In genomic region chr18:24019641-24020331, GRCh38 we compare ENCODE assay signal across 8 cellular contexts. TPM values are rescaled to one million over a fixed set of nuclear protein-coding genes. Genes with fewer than 3 reads are reported as not detected.
DNase-seq lines count a peak whose midpoint lies in the region; ATAC-seq and TF ChIP-seq lines count a peak whose summit lies in the region.

No MANE protein-coding gene starts in this region.

- H3K4me1 Mint-ChIP-seq in WTC11 = peaks cover 80% of the 10 kb centered on the region
- H3K4me1 Mint-ChIP-seq in naive thymus-derived CD4-positive, alpha-beta T cell = peaks cover 76 to 93% (median 86%) of the 10 kb centered on the region in 7 donors

- no peak for DNase-seq in WTC11 (ENCODE audit: low spot score)
- DNase-seq in naive thymus-derived CD4-positive, alpha-beta T cell = peak in 8 of 9 donors; percentile 53 to 74 (median 62)
- no peak for DNase-seq in prostate gland (ENCODE audit: low spot score)
- no peak for DNase-seq in NCI-H226
- DNase-seq in nucleus accumbens (lab: John Stamatoyannopoulos, UW) = no peak
- DNase-seq in occipital lobe (lab: John Stamatoyannopoulos, UW) = no peak

- peak overlapping the region; percentile 32 for H3K4me3 ChIP-seq in naive thymus-derived CD4-positive, alpha-beta T cell (ENCODE audit: low read length)
- no peak overlapping the region for H3K4me3 ChIP-seq in prostate gland

- POLR2A ChIA-PET in WTC11 (lab: Charles Lee) = no interaction called here
- POLR2A ChIA-PET in naive thymus-derived CD4-positive, alpha-beta T cell (lab: Charles Lee) = no interaction called here

- intact Hi-C loops in naive thymus-derived CD4-positive, alpha-beta T cell (cut with micrococcal nuclease) = loop anchor here (1.0 to 10.0 kb wide), 11 partner anchors 8 to 955 kb away; no protein-coding TSS in a partner anchor
- intact Hi-C loops in prostate gland (cut with DNase I) = no loop called here

- TF ChIP-seq CTCF in WTC11 (IDR thresholded peaks at IDR 0.05) (no peak), prostate gland (IDR thresholded peaks at IDR 0.05) (no peak)

- peaks cover 0 to 19% (median 0%) of the 10 kb centered on the region in 3 experiments for H3K36me3 ChIP-seq in naive thymus-derived CD4-positive, alpha-beta T cell (ENCODE audit: control insufficient read depth in 2 of 3, insufficient read depth in 3 of 3, low read length in 3 of 3)
- no peaks in the 10 kb centered on the region for H3K36me3 ChIP-seq in prostate gland

- ATAC-seq in GM19328 (IDR thresholded peaks at IDR 0.05; ENCODE audit: unreplicated experiment) (peak; percentile 76), HG03095 (IDR thresholded peaks at IDR 0.05; ENCODE audit: unreplicated experiment) (peak; percentile 75), WTC11 (no peak)
- ATAC-seq in naive thymus-derived CD4-positive, alpha-beta T cell = peak; percentile 76

- H3K9me3 Mint-ChIP-seq in WTC11 = no peaks in the 10 kb centered on the region
- no peaks in the 10 kb centered on the region for H3K9me3 Mint-ChIP-seq in naive thymus-derived CD4-positive, alpha-beta T cell

- H3K36me3 Mint-ChIP-seq in WTC11 = no peaks in the 10 kb centered on the region; the same call in 1 of the 2 replicates
- peaks cover 0 to 53% (median 24%) of the 10 kb centered on the region in 5 donors for H3K36me3 Mint-ChIP-seq in naive thymus-derived CD4-positive, alpha-beta T cell

- TF ChIP-seq POLR2A in prostate gland (IDR thresholded peaks at IDR 0.05) = no peak

- H3K4me3 Mint-ChIP-seq in WTC11 = no peak overlapping the region
- peak overlapping the region; percentile 63 to 97 (median 80) for H3K4me3 Mint-ChIP-seq in naive thymus-derived CD4-positive, alpha-beta T cell

- H3K27me3 Mint-ChIP-seq in WTC11 (ENCODE audit: low read depth) = 0 out of 2 replicates have a peak, but pooled peaks cover 4% of the 10 kb centered on the region
- H3K27me3 Mint-ChIP-seq in naive thymus-derived CD4-positive, alpha-beta T cell = no peaks in the 10 kb centered on the region

- no peaks in the 10 kb centered on the region for H3K27me3 ChIP-seq in naive thymus-derived CD4-positive, alpha-beta T cell (ENCODE audit: control insufficient read depth in 2 of 2, insufficient read depth in 2 of 2, low read length in 2 of 2)
- no peaks in the 10 kb centered on the region for H3K27me3 ChIP-seq in prostate gland (replicated peaks; ENCODE audit: insufficient read depth)

- 78% methylated on average over 5 of the region's 5 CpGs for WGBS in prostate gland

- no peaks in the 10 kb centered on the region for H3K9me3 ChIP-seq in naive thymus-derived CD4-positive, alpha-beta T cell (ENCODE audit: control insufficient read depth in 2 of 3, low read length in 3 of 3)
- H3K9me3 ChIP-seq in prostate gland = no peaks in the 10 kb centered on the region

- CTCF ChIA-PET in WTC11 (lab: Charles Lee) = no interaction called here
- CTCF ChIA-PET in naive thymus-derived CD4-positive, alpha-beta T cell (lab: Charles Lee) = no interaction called here

- peak overlapping the region; percentile 53 for H3K27ac ChIP-seq in naive thymus-derived CD4-positive, alpha-beta T cell (ENCODE audit: low read depth, low read length)
- H3K27ac ChIP-seq in prostate gland = no peak overlapping the region

- H3K4me1 ChIP-seq in naive thymus-derived CD4-positive, alpha-beta T cell (ENCODE audit: control insufficient read depth in 2 of 2, insufficient read depth in 2 of 2, low read length in 2 of 2) = peaks cover 79 to 84% of the 10 kb centered on the region in 2 donors
- no peaks in the 10 kb centered on the region for H3K4me1 ChIP-seq in prostate gland (replicated peaks)

- H3K27ac Mint-ChIP-seq in WTC11 = peak overlapping the region; percentile 19; the same call in 1 of the 2 replicates
- peak overlapping the region; percentile 75 to 97 (median 93) for H3K27ac Mint-ChIP-seq in naive thymus-derived CD4-positive, alpha-beta T cell

TF ChIP-seq in WTC11, 78 proteins besides CTCF, POLR2A, EP300 and RAD21:
- TF ChIP-seq ZNF263 (CRISPR knock-in tag; IDR thresholded peaks at IDR 0.05; ENCODE audit: low read depth) (no peak), HMGXB4 (CRISPR knock-in tag; IDR thresholded peaks at IDR 0.05) (no peak), FOXP1 (CRISPR knock-in tag; IDR thresholded peaks at IDR 0.05; ENCODE audit: borderline replicate concordance) (no peak), OVOL2 (CRISPR knock-in tag; IDR thresholded peaks at IDR 0.05; ENCODE audit: borderline replicate concordance) (no peak), ZNF317 (CRISPR knock-in tag; IDR thresholded peaks at IDR 0.05; ENCODE audit: borderline replicate concordance, low read depth) (no peak)
TF ChIP-seq in WTC11: peak in this region for 0.

RNA-seq across cellular contexts. Expression of gene TTC39C, which starts 5.2 kb away (rescaled TPM):
- total RNA-seq in WTC11 (2021) = 28.8 to 57.3 TPM (median 31.4 TPM) in 3 replicates
- 10 to 100 TPM; 84.1 to 98.8 (median 91.4) TPM for total RNA-seq in naive thymus-derived CD4-positive, alpha-beta T cell
- polyA plus RNA-seq in naive thymus-derived CD4-positive, alpha-beta T cell = 10 to 100 TPM; 51.4 to 71.2 TPM
- total RNA-seq in prostate gland = 10 to 100 TPM; 31.2 to 40.0 TPM
- 41.5 TPM for total RNA-seq in occipital lobe

Comparison
In these comparisons a context has a peak if more than half of its experiments do, and no peak if none do; other contexts are left out.
1. DNase-seq: peak in naive thymus-derived CD4-positive, alpha-beta T cell (8 of 9); none in WTC11 (single experiment), prostate gland (single experiment), NCI-H226 (single experiment), nucleus accumbens (0 of 56) and occipital lobe (single experiment).